14 cellular contexts compared by ENCODE assay signal in genomic region chr4:159308571-159309340, GRCh38.
A peak's percentile ranks its signal among the peaks of the same experiment; 100 is the strongest.
DNase-seq lines count a peak whose midpoint lies in the region; ATAC-seq and TF ChIP-seq lines count a peak whose summit lies in the region.
"Had no signal": no experiment of that assay in that cellular context is flagged by ENCODE, and none has a peak within 500 bp of the region (broad histone marks: within the 10 kb centered on the region; RNA-seq: fewer than 3 reads in every experiment).

No MANE protein-coding gene starts in this region.

- BruUV-seq in PC-3 (replicated peaks; lab: Mats Ljungman, UMichigan), result no TSS peak

- H3K36me3 ChIP-seq in PC-3 (ENCODE audit: low read depth, low read length), result no peaks in the 10 kb centered on the region

- H3K27me3 Mint-ChIP-seq in neural crest cell (ENCODE audit: low read depth), result no peaks in the 10 kb centered on the region
- H3K27me3 Mint-ChIP-seq: CD8-positive, alpha-beta memory T cell had no signal

- peak overlapping the region; percentile 32 for H3K27ac ChIP-seq in PC-3 (ENCODE audit: low read length)
- peak overlapping the region; percentile 49 for H3K27ac ChIP-seq in epithelial cell of prostate

- POLR2A ChIA-PET in PC-3 (lab: Charles Lee; ENCODE audit: unreplicated experiment), result no interaction called here

- H3K27me3 ChIP-seq in PC-3 (ENCODE audit: low read length), result no peaks in the 10 kb centered on the region
- H3K27me3 ChIP-seq: dorsolateral prefrontal cortex, heart left ventricle had no signal

- no peak overlapping the region for H3K9ac ChIP-seq in PC-3 (ENCODE audit: low read length)

- peak overlapping the region; percentile 52 for H2AFZ ChIP-seq in PC-3 (ENCODE audit: low read length)

- CTCF ChIA-PET in PC-3 (lab: Charles Lee), result no interaction called here

- no peak overlapping the region for H3K4me3 Mint-ChIP-seq in neural crest cell
- H3K4me3 Mint-ChIP-seq: CD8-positive, alpha-beta memory T cell had no signal

- H3K4me3 ChIP-seq in PC-3 (ENCODE audit: low read length), result no peak overlapping the region
- H3K4me3 ChIP-seq: dorsolateral prefrontal cortex, heart left ventricle had no signal

- peak overlapping the region; percentile 94 for H3K27ac Mint-ChIP-seq in neural crest cell (ENCODE audit: unreplicated experiment)
- no peak overlapping the region for H3K27ac Mint-ChIP-seq in activated naive CD4-positive, alpha-beta T cell treated with anti-CD3 and anti-CD28 coated beads, Interleukin-2, amount 50 U/mL, for 72 hours

- H3K9me2 ChIP-seq in PC-3 (replicated peaks; ENCODE audit: low read length), result no peaks in the 10 kb centered on the region

- H4K20me1 ChIP-seq in PC-3 (ENCODE audit: low read length), result no peaks in the 10 kb centered on the region

- peak overlapping the region; percentile 23 for H3K4me2 ChIP-seq in PC-3 (ENCODE audit: low read length)

- intact Hi-C loops in PC-3 (cut with micrococcal nuclease), result no loop called here
- intact Hi-C loops in left colon (cut with DNase I, micrococcal nuclease), result no loop called here

- H3K9me3 Mint-ChIP-seq in neural crest cell, result peaks cover 15% of the 10 kb centered on the region
- no peaks in the 10 kb centered on the region for H3K9me3 Mint-ChIP-seq in activated naive CD4-positive, alpha-beta T cell treated with anti-CD3 and anti-CD28 coated beads, Interleukin-2, amount 50 U/mL, for 72 hours

- H3K36me3 Mint-ChIP-seq in neural crest cell (ENCODE audit: low read depth), result peaks cover 16% of the 10 kb centered on the region
- H3K36me3 Mint-ChIP-seq in activated naive CD4-positive, alpha-beta T cell treated with anti-CD3 and anti-CD28 coated beads, Interleukin-2, amount 50 U/mL, for 72 hours, result peaks cover 13 to 20% of the 10 kb centered on the region in 2 donors

- peaks cover 15% of the 10 kb centered on the region for H3K4me1 ChIP-seq in PC-3 (ENCODE audit: insufficient read depth, low read length)

- peak; percentile 55 for DNase-seq in EL
- DNase-seq in PC-3, result peak; percentile 56
- no peak for DNase-seq in epithelial cell of prostate (ENCODE audit: low read depth, low spot score)
- DNase-seq in neural crest cell (ENCODE audit: low read depth, low spot score), result no peak
- DNase-seq in left colon, result no peak
- no peak for DNase-seq in activated naive CD4-positive, alpha-beta T cell treated with anti-CD3 and anti-CD28 coated beads, Interleukin-2, amount 50 U/mL, for 72 hours (ENCODE audit: low spot score in 2 of 2)
- DNase-seq in effector CD8-positive, alpha-beta T cell (lab: John Stamatoyannopoulos, UW), result no peak
- DNase-seq: activated naive CD4-positive, alpha-beta T cell treated with anti-CD3 and anti-CD28 coated beads, Interleukin-2, amount 50 U/mL, for 16 hours; CD8-positive, alpha-beta memory T cell; dorsolateral prefrontal cortex; heart left ventricle; midbrain; NCI-H446 treated with DMSO at 0.1 percent for 48 hours had no signal

- no peaks in the 10 kb centered on the region for H3K79me2 ChIP-seq in PC-3 (ENCODE audit: low read length)

- no peaks in the 10 kb centered on the region for H3K9me3 ChIP-seq in PC-3 (ENCODE audit: low read length)

- H3K4me1 Mint-ChIP-seq in neural crest cell, result peaks cover 20% of the 10 kb centered on the region

- no peaks in the 10 kb centered on the region for H3F3A ChIP-seq in PC-3 (ENCODE audit: low read length, unreplicated experiment)

- TF ChIP-seq CTCF in PC-3 (conservative IDR thresholded peaks at IDR 0.05; ENCODE audit: low read depth, low read length) (no peak), neural crest cell (conservative IDR thresholded peaks at IDR 0.05) (no peak)

- ATAC-seq in PC-3, result peak; percentile 77
- ATAC-seq in left colon, result no peak
- no peak for ATAC-seq in activated naive CD4-positive, alpha-beta T cell treated with anti-CD3 and anti-CD28 coated beads, Interleukin-2, amount 50 U/mL, for 72 hours
- ATAC-seq in HG02973 (IDR thresholded peaks at IDR 0.05; ENCODE audit: unreplicated experiment), result no peak

Comparison
In these comparisons a context has a peak if more than half of its experiments do, and no peak if none do; other contexts are left out.
1. DNase-seq: peak in EL (single experiment) and PC-3 (single experiment); none in epithelial cell of prostate (single experiment), neural crest cell (single experiment), left colon (0 of 2), activated naive CD4-positive, alpha-beta T cell treated with anti-CD3 and anti-CD28 coated beads, Interleukin-2, amount 50 U/mL, for 72 hours (0 of 2) and effector CD8-positive, alpha-beta T cell (single experiment).